In genomic region chr17:17496189-17497064, GRCh38 we compare ENCODE assay signal across 8 cellular contexts. TPM values are rescaled to one million over a fixed set of nuclear protein-coding genes. Genes with fewer than 3 reads are reported as not detected.
DNase-seq lines count a peak whose midpoint lies in the region; ATAC-seq and TF ChIP-seq lines count a peak whose summit lies in the region.

TSS of gene RASD1 (minus strand) at chr17:17496395. CDS start at chr17:17496181, 214 bp downstream.

- POLR2A ChIA-PET in activated CD4-positive, alpha-beta memory T cell treated with anti-CD3 and anti-CD28 coated beads for 36 hours (lab: Charles Lee), result interaction anchor here (0.8 to 1.6 kb wide), 6 partner anchors 24 to 142 kb away, joined by 3 to 9 read pairs (median 4); partner anchors contain the start of gene PEMT

- no peaks in the 10 kb centered on the region for H3K9me3 ChIP-seq in lung (ENCODE audit: control insufficient read depth in 2 of 2, insufficient read depth in 1 of 2, low read length in 1 of 2)

- ATAC-seq in HG03097 (IDR thresholded peaks at IDR 0.05; ENCODE audit: low FRiP score, unreplicated experiment) (peak; percentile 70), lung (ENCODE audit: insufficient read depth, low FRiP score) (peak; percentile 94)

- no peaks in the 10 kb centered on the region for H3K27me3 ChIP-seq in lung (ENCODE audit: control insufficient read depth, insufficient read depth)

- TF ChIP-seq CTCF in lung (IDR thresholded peaks at IDR 0.05; ENCODE audit: control extremely low read depth, extremely low read depth), result peak; percentile 94

- H3K4me1 ChIP-seq in lung (ENCODE audit: control insufficient read depth in 2 of 2, insufficient read depth in 2 of 2, low read length in 2 of 2), result peaks cover 0 to 5% of the 10 kb centered on the region in 2 donors

- H3K4me3 Mint-ChIP-seq in activated CD4-positive, alpha-beta memory T cell treated with anti-CD3 and anti-CD28 coated beads for 36 hours, result peak within 1 kb of the TSS; percentile 62

- H3K4me1 Mint-ChIP-seq in activated CD4-positive, alpha-beta memory T cell treated with anti-CD3 and anti-CD28 coated beads for 36 hours (ENCODE audit: low read depth), result peaks cover 16% of the 10 kb centered on the region

- intact Hi-C loops in activated CD4-positive, alpha-beta memory T cell treated with anti-CD3 and anti-CD28 coated beads for 36 hours (cut with micrococcal nuclease), result loop anchor here (1.0 to 5.0 kb wide), 5 partner anchors 20 to 146 kb away; partner anchors contain the start of genes MED9 and PEMT

- H3K9me3 Mint-ChIP-seq in activated CD4-positive, alpha-beta memory T cell treated with anti-CD3 and anti-CD28 coated beads for 36 hours, result no peaks in the 10 kb centered on the region

- peaks cover 5 to 8% of the 10 kb centered on the region in 2 donors for H3K36me3 ChIP-seq in lung (ENCODE audit: control insufficient read depth in 2 of 2, insufficient read depth in 2 of 2, low read length in 2 of 2)

- CTCF ChIA-PET in activated CD4-positive, alpha-beta memory T cell treated with anti-CD3 and anti-CD28 coated beads for 36 hours (lab: Charles Lee), result interaction anchor here (0.6 to 4.2 kb wide), 44 partner anchors 10 to 1133 kb away, joined by 3 to 87 read pairs (median 5); partner anchors contain the start of genes COPS3, MED9 and PEMT

- 0 to 1% methylated on average over 74 to 93 of the region's 93 CpGs for WGBS in lung, 2 donors

- H3K27me3 Mint-ChIP-seq in activated CD4-positive, alpha-beta memory T cell treated with anti-CD3 and anti-CD28 coated beads for 36 hours, result peaks cover 7% of the 10 kb centered on the region

- DNase-seq in NCI-H187 (lab: John Stamatoyannopoulos, UW) (peak; percentile 32), NCI-H187 treated with DMSO at 0.1 percent for 48 hours (lab: John Stamatoyannopoulos, UW) (no peak), NCI-H510A treated with DMSO at 0.1 percent for 48 hours (lab: John Stamatoyannopoulos, UW) (peak; percentile 74), ecto neural progenitor cell (ENCODE audit: low spot score) (peak; percentile 94), lung (ENCODE audit: low spot score) (peak; percentile 89)
- peak; percentile 88 for DNase-seq in activated CD4-positive, alpha-beta memory T cell treated with anti-CD3 and anti-CD28 coated beads for 36 hours
- DNase-seq in stimulated activated CD4-positive, alpha-beta T cell treated with anti-CD3 and anti-CD28 coated beads, TNF-alpha, amount 100 ng/mL, for 24 hours (ENCODE audit: low read depth in 3 of 3), result peak; percentile 53 to 78 (median 67)

- H3K36me3 Mint-ChIP-seq in activated CD4-positive, alpha-beta memory T cell treated with anti-CD3 and anti-CD28 coated beads for 36 hours, result peaks cover 3% of the 10 kb centered on the region

- H3K4me3 ChIP-seq in lung, result peak within 1 kb of the TSS; percentile 56

- H3K27ac ChIP-seq in lung (ENCODE audit: low read depth in 1 of 2, low read length in 1 of 2), result peak within 1 kb of the TSS; percentile 83 to 89

- H3K27ac Mint-ChIP-seq in activated CD4-positive, alpha-beta memory T cell treated with anti-CD3 and anti-CD28 coated beads for 36 hours, result no peak within 1 kb of the TSS

RNA-seq across cellular contexts. Expression of gene RASD1, which starts in this region (rescaled TPM):
- under 1 TPM; 0.27 to 0.33 TPM for total RNA-seq in activated CD4-positive, alpha-beta memory T cell treated with anti-CD3 and anti-CD28 coated beads for 36 hours
- 10 to 100 TPM in 1 of 2 donors, 1 to 10 TPM in 1; 3.8 to 11.4 TPM for total RNA-seq in lung
- 10 to 100 TPM; 13.5 to 53.8 TPM for polyA plus RNA-seq in lung

Comparison
In these comparisons a context has a peak if more than half of its experiments do, and no peak if none do; other contexts are left out.
1. Peak in DNase-seq in activated CD4-positive, alpha-beta memory T cell treated with anti-CD3 and anti-CD28 coated beads for 36 hours; RNA of the gene not detected or under 1 TPM.